24 cellular contexts compared by ENCODE assay signal in genomic region chr6:106372838-106373501, GRCh38. TPM values are rescaled to one million over a fixed set of nuclear protein-coding genes. Genes with fewer than 3 reads are reported as not detected.
DNase-seq lines count a peak whose midpoint lies in the region; ATAC-seq and TF ChIP-seq lines count a peak whose summit lies in the region.
"Had no signal": no experiment of that assay in that cellular context is flagged by ENCODE, and none has a peak within 500 bp of the region (broad histone marks: within the 10 kb centered on the region; RNA-seq: fewer than 3 reads in every experiment).

No MANE protein-coding gene starts in this region.

- no peak overlapping the region for H3K4me3 Mint-ChIP-seq in activated T-cell treated with anti-CD3 and anti-CD28 coated beads, Interleukin-2, amount 50 U/mL, for 4 hours
- H3K4me3 Mint-ChIP-seq in activated T-helper 2 cell treated with anti-CD3 and anti-CD28 coated beads, Interferon-gamma antibody, Interleukin-2, Interleukin-4, amounts not matched to agents 10 μg/mL and 5 μg/mL and 100 μg/mL, durations not matched to agents 14 hours and 24 hours and 36 hours (ENCODE audit: low read depth), result peak overlapping the region; percentile 17
- H3K4me3 Mint-ChIP-seq in stimulated activated naive CD8-positive, alpha-beta T cell treated with anti-CD3 and anti-CD28 coated beads, Interleukin-15, Interleukin-2, amounts not matched to agents 100 ng/mL and 50 ng/mL, for 24 hours, result peak overlapping the region; percentile 42
- H3K4me3 Mint-ChIP-seq: activated naive CD8-positive, alpha-beta T cell; central memory CD8-positive, alpha-beta T cell; GM23338 had no signal

- H3F3A ChIP-seq in GM23248 (ENCODE audit: insufficient read depth), result no peaks in the 10 kb centered on the region

- H3K9ac ChIP-seq in GM23248, result no peak overlapping the region

- no peak for DNase-seq in activated T-cell treated with anti-CD3 and anti-CD28 coated beads, Interleukin-2, amount 50 U/mL, for 4 hours
- no peak for DNase-seq in activated T-cell treated with anti-CD3 and anti-CD28 coated beads, Interleukin-2, amount 50 U/mL, for 48 hours
- no peak for DNase-seq in activated T-helper 2 cell treated with anti-CD3 and anti-CD28 coated beads, Interferon-gamma antibody, Interleukin-2, Interleukin-4, amounts not matched to agents 10 μg/mL and 5 μg/mL and 100 μg/mL, durations not matched to agents 14 hours and 24 hours and 36 hours (ENCODE audit: low spot score)
- no peak for DNase-seq in esophagus squamous epithelium (lab: John Stamatoyannopoulos, UW)
- DNase-seq in NCI-H446 (lab: John Stamatoyannopoulos, UW), result no peak
- no peak for DNase-seq in GM23248
- no peak for DNase-seq in NCI-H524 treated with DMSO at 0.1 percent for 48 hours (lab: John Stamatoyannopoulos, UW)
- DNase-seq: activated CD4-positive, alpha-beta T cell treated with anti-CD3 and anti-CD28 coated beads, Interleukin-2, amount 50 U/mL, for 48 hours; dermis blood vessel endothelial cell; islet precursor cell; lower lobe of right lung; mucosa of descending colon; NCI-H1694; NCI-H524; ovary; Right ventricle myocardium superior; stimulated activated CD4-positive, alpha-beta T cell treated with anti-CD3 and anti-CD28 coated beads, Interleukin-4, amount 100 ng/mL, for 1 hour; T-helper 9 cell; testis; WERI-Rb-1 had no signal

- H3K27ac Mint-ChIP-seq in activated T-helper 2 cell treated with anti-CD3 and anti-CD28 coated beads, Interferon-gamma antibody, Interleukin-2, Interleukin-4, amounts not matched to agents 10 μg/mL and 5 μg/mL and 100 μg/mL, durations not matched to agents 14 hours and 24 hours and 36 hours, result peak overlapping the region; percentile 63
- H3K27ac Mint-ChIP-seq in stimulated activated naive CD8-positive, alpha-beta T cell treated with anti-CD3 and anti-CD28 coated beads, Interleukin-15, Interleukin-2, amounts not matched to agents 100 ng/mL and 50 ng/mL, for 24 hours, result peak overlapping the region; percentile 27
- H3K27ac Mint-ChIP-seq: activated naive CD8-positive, alpha-beta T cell; GM23338 had no signal

- TF ChIP-seq CTCF in esophagus squamous epithelium (IDR thresholded peaks at IDR 0.05), result no peak

- no peak overlapping the region for H3K4me2 ChIP-seq in GM23248 (ENCODE audit: unreplicated experiment)
- H3K4me2 ChIP-seq: GM23338 had no signal

- no peak overlapping the region for H2AFZ ChIP-seq in GM23248
- H2AFZ ChIP-seq: GM23338 had no signal

- no peaks in the 10 kb centered on the region for H4K20me1 ChIP-seq in GM23248 (ENCODE audit: insufficient read depth)

- H3K4me1 ChIP-seq in esophagus squamous epithelium (peaks cover 12 to 84% (median 15%) of the 10 kb centered on the region in 3 donors), GM23248 (ENCODE audit: insufficient read depth) (no peaks in the 10 kb centered on the region)
- H3K4me1 ChIP-seq: lower lobe of right lung, testis had no signal

- H3K27me3 ChIP-seq in esophagus squamous epithelium (no peaks in the 10 kb centered on the region), GM23248 (replicated peaks; ENCODE audit: insufficient read depth) (peaks cover 15% of the 10 kb centered on the region)
- H3K27me3 ChIP-seq: ovary, testis had no signal

- in situ Hi-C loops in GM23248 (cut with MboI), result no loop called here

- H3K27ac ChIP-seq in esophagus squamous epithelium, result peak overlapping the region in 3 of 4 donors; percentile 60 to 81 (median 76)
- no peak overlapping the region for H3K27ac ChIP-seq in GM23248
- H3K27ac ChIP-seq: lower lobe of right lung, ovary, testis, WERI-Rb-1 had no signal

- H3K36me3 Mint-ChIP-seq in activated T-cell treated with anti-CD3 and anti-CD28 coated beads, Interleukin-2, amount 50 U/mL, for 4 hours (ENCODE audit: insufficient read depth), result no peaks in the 10 kb centered on the region
- no peaks in the 10 kb centered on the region for H3K36me3 Mint-ChIP-seq in activated T-helper 2 cell treated with anti-CD3 and anti-CD28 coated beads, Interferon-gamma antibody, Interleukin-2, Interleukin-4, amounts not matched to agents 10 μg/mL and 5 μg/mL and 100 μg/mL, durations not matched to agents 14 hours and 24 hours and 36 hours (ENCODE audit: low read depth)
- H3K36me3 Mint-ChIP-seq in stimulated activated naive CD8-positive, alpha-beta T cell treated with anti-CD3 and anti-CD28 coated beads, Interleukin-15, Interleukin-2, amounts not matched to agents 100 ng/mL and 50 ng/mL, for 24 hours (ENCODE audit: low read depth), result no peaks in the 10 kb centered on the region
- H3K36me3 Mint-ChIP-seq: activated naive CD8-positive, alpha-beta T cell had no signal

- no peaks in the 10 kb centered on the region for H3K9me3 Mint-ChIP-seq in activated T-cell treated with anti-CD3 and anti-CD28 coated beads, Interleukin-2, amount 50 U/mL, for 4 hours
- no peaks in the 10 kb centered on the region for H3K9me3 Mint-ChIP-seq in activated T-helper 2 cell treated with anti-CD3 and anti-CD28 coated beads, Interferon-gamma antibody, Interleukin-2, Interleukin-4, amounts not matched to agents 10 μg/mL and 5 μg/mL and 100 μg/mL, durations not matched to agents 14 hours and 24 hours and 36 hours
- H3K9me3 Mint-ChIP-seq in stimulated activated naive CD8-positive, alpha-beta T cell treated with anti-CD3 and anti-CD28 coated beads, Interleukin-15, Interleukin-2, amounts not matched to agents 100 ng/mL and 50 ng/mL, for 24 hours, result no peaks in the 10 kb centered on the region
- H3K9me3 Mint-ChIP-seq: central memory CD8-positive, alpha-beta T cell; GM23338 had no signal

- H3K4me3 ChIP-seq in esophagus squamous epithelium (no peak overlapping the region), GM23248 (no peak overlapping the region)
- H3K4me3 ChIP-seq: GM23338, lower lobe of right lung, mucosa of descending colon, ovary, testis had no signal

- no peaks in the 10 kb centered on the region for H3K9me2 ChIP-seq in GM23248 (ENCODE audit: insufficient read depth)

- intact Hi-C loops in activated T-helper 2 cell treated with anti-CD3 and anti-CD28 coated beads, Interferon-gamma antibody, Interleukin-2, Interleukin-4, amounts not matched to agents 10 μg/mL and 5 μg/mL and 100 μg/mL, durations not matched to agents 14 hours and 24 hours and 36 hours (cut with micrococcal nuclease), result no loop called here
- intact Hi-C loops in esophagus squamous epithelium (cut with DNase I), result no loop called here

- H3K4me1 Mint-ChIP-seq in activated T-cell treated with anti-CD3 and anti-CD28 coated beads, Interleukin-2, amount 50 U/mL, for 4 hours (ENCODE audit: low read depth), result peaks cover 2% of the 10 kb centered on the region
- H3K4me1 Mint-ChIP-seq in activated T-helper 2 cell treated with anti-CD3 and anti-CD28 coated beads, Interferon-gamma antibody, Interleukin-2, Interleukin-4, amounts not matched to agents 10 μg/mL and 5 μg/mL and 100 μg/mL, durations not matched to agents 14 hours and 24 hours and 36 hours (ENCODE audit: low read depth), result peaks cover 27% of the 10 kb centered on the region
- H3K4me1 Mint-ChIP-seq in stimulated activated naive CD8-positive, alpha-beta T cell treated with anti-CD3 and anti-CD28 coated beads, Interleukin-15, Interleukin-2, amounts not matched to agents 100 ng/mL and 50 ng/mL, for 24 hours (ENCODE audit: low read depth), result peaks cover 21% of the 10 kb centered on the region
- H3K4me1 Mint-ChIP-seq: central memory CD8-positive, alpha-beta T cell had no signal

- peaks cover 3% of the 10 kb centered on the region for H3K27me3 Mint-ChIP-seq in activated T-cell treated with anti-CD3 and anti-CD28 coated beads, Interleukin-2, amount 50 U/mL, for 4 hours (ENCODE audit: low read depth)
- no peaks in the 10 kb centered on the region for H3K27me3 Mint-ChIP-seq in activated T-helper 2 cell treated with anti-CD3 and anti-CD28 coated beads, Interferon-gamma antibody, Interleukin-2, Interleukin-4, amounts not matched to agents 10 μg/mL and 5 μg/mL and 100 μg/mL, durations not matched to agents 14 hours and 24 hours and 36 hours (ENCODE audit: low read depth)
- H3K27me3 Mint-ChIP-seq in stimulated activated naive CD8-positive, alpha-beta T cell treated with anti-CD3 and anti-CD28 coated beads, Interleukin-15, Interleukin-2, amounts not matched to agents 100 ng/mL and 50 ng/mL, for 24 hours, result peaks cover 8% of the 10 kb centered on the region

- no peaks in the 10 kb centered on the region for H3K79me2 ChIP-seq in GM23248 (ENCODE audit: insufficient read depth)

- WGBS in esophagus squamous epithelium, 2 donors, result 64 to 89% methylated on average over 4 of the region's 4 CpGs
- 70 to 75% methylated on average over 4 of the region's 4 CpGs for WGBS in GM23248 (ENCODE audit: low coverage in 1 of 2, low lambda C conversion rate in 2 of 2, missing lambda C conversion rate in 2 of 2), 2 experiments

- H3K36me3 ChIP-seq in esophagus squamous epithelium, result no peaks in the 10 kb centered on the region
- H3K36me3 ChIP-seq in GM23248 (ENCODE audit: low read depth), result no peaks in the 10 kb centered on the region
- H3K36me3 ChIP-seq: lower lobe of right lung, ovary, WERI-Rb-1 had no signal

- no peaks in the 10 kb centered on the region for H3K9me3 ChIP-seq in esophagus squamous epithelium
- no peaks in the 10 kb centered on the region for H3K9me3 ChIP-seq in GM23248 (ENCODE audit: low read depth)
- H3K9me3 ChIP-seq: lower lobe of right lung, mucosa of descending colon, ovary, testis had no signal

- TF ChIP-seq POLR2A in esophagus squamous epithelium (IDR thresholded peaks at IDR 0.05), result no peak

- ATAC-seq in activated T-cell treated with anti-CD3 and anti-CD28 coated beads, Interleukin-2, amount 50 U/mL, for 4 hours, result peak; percentile 65 to 69
- ATAC-seq: GM23338, lower lobe of right lung, mucosa of descending colon had no signal

RNA-seq across cellular contexts. Expression of gene CRYBG1, which starts 12.5 kb away (rescaled TPM):
- 10 to 100 TPM in 2 of 3 donors, 1 to 10 TPM in 1; 8.5 to 28.6 (median 20.1) TPM for total RNA-seq in activated T-cell treated with anti-CD3 and anti-CD28 coated beads, Interleukin-2, amount 50 U/mL, for 4 hours
- total RNA-seq in activated T-helper 2 cell treated with anti-CD3 and anti-CD28 coated beads, Interferon-gamma antibody, Interleukin-2, Interleukin-4, amounts not matched to agents 10 μg/mL and 5 μg/mL and 100 μg/mL, durations not matched to agents 14 hours and 24 hours and 36 hours, result 27.5 and 27.6 TPM in 2 replicates
- total RNA-seq in esophagus squamous epithelium, result 100 to 1,000 TPM; 119 to 185 (median 153) TPM
- 6.2 and 8.4 TPM in 2 replicates for total RNA-seq in GM23248 (2014; rRNA removed; shearing (Covaris generic))
- 1.9 and 2.1 TPM in 2 replicates for polyA plus RNA-seq in GM23248 (2016; fragmentation: Nextera tagmentation; extraction: Ambion mirVana)

RNA-seq across cellular contexts. Expression of gene ATG5, which starts 47.4 kb away (rescaled TPM):
- 10 to 100 TPM; 29.3 to 30.2 (median 29.5) TPM for total RNA-seq in activated T-cell treated with anti-CD3 and anti-CD28 coated beads, Interleukin-2, amount 50 U/mL, for 4 hours
- total RNA-seq in activated T-helper 2 cell treated with anti-CD3 and anti-CD28 coated beads, Interferon-gamma antibody, Interleukin-2, Interleukin-4, amounts not matched to agents 10 μg/mL and 5 μg/mL and 100 μg/mL, durations not matched to agents 14 hours and 24 hours and 36 hours, result 33.1 and 34.7 TPM in 2 replicates
- 10 to 100 TPM; 14.6 to 34.9 (median 25.3) TPM for total RNA-seq in esophagus squamous epithelium
- 39.4 and 46.2 TPM in 2 replicates for total RNA-seq in GM23248 (2014; rRNA removed; shearing (Covaris generic))
- 44.2 and 45.2 TPM in 2 replicates for polyA plus RNA-seq in GM23248 (2016; fragmentation: Nextera tagmentation; extraction: Ambion mirVana)
